In the genomic region with DNA sequence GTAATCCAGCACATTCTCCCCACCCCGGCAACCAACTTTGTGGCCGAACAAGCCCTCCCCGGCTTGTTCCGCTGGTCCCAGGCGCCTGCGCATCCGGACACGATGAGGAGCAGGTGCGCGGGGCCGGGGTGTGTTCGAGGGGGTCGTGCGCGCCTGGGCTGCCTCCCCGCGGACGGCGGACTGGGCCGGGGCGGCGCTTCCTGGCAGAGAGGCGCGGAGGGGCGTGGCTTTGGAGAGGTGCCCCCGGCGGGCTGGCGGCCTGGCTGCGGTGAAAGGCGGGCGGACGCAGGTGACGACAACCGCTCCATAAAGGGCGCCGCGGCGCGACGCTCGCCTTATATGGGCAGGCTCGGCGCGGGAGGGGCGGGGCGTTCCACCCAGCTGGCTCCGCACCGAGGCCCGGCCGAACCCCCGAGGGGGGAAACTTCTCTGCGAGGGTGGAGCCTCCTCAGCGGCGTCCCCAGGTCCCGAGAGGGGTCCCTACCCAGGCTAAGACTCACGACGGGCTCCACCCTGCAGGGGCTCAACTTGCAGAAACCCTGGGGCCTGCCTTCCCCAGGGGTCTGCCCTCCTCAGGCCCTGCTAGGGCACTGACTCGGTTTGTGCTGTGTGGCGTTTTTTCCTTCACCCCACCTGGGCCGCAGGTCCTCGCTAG, we compare ENCODE assay signal across 8 cellular contexts. TPM values are rescaled to one million over a fixed set of nuclear protein-coding genes. Genes with fewer than 3 reads are reported as not detected.
DNase-seq lines count a peak whose midpoint lies in the region; ATAC-seq, FAIRE-seq and TF ChIP-seq lines count a peak whose summit lies in the region.

No MANE protein-coding gene starts in this region.

- H2AFZ ChIP-seq in endothelial cell of umbilical vein (ENCODE audit: low read depth, low read length) = peak overlapping the region; percentile 88

- H3K4me2 ChIP-seq in endothelial cell of umbilical vein (ENCODE audit: insufficient read depth, low read length) = peak overlapping the region; percentile 63

- FAIRE-seq in endothelial cell of umbilical vein (lab: Jason Lieb, UNC) = peak; percentile 87

- peaks cover 24% of the 10 kb centered on the region for H3K4me1 ChIP-seq in endothelial cell of umbilical vein (ENCODE audit: control insufficient read depth, extremely low read depth, insufficient read depth, low read length)

- no peak for DNase-seq in AG09309 (ENCODE audit: low read depth)
- peak; percentile 96 for DNase-seq in NOMO-1 treated with DMSO at 0.1 percent for 48 hours (lab: John Stamatoyannopoulos, UW; ENCODE audit: unreplicated experiment)
- peak; percentile 95 for DNase-seq in activated T-cell treated with anti-CD3 and anti-CD28 coated beads for 1 hour (ENCODE audit: low read depth)
- peak; percentile 92 for DNase-seq in endothelial cell of umbilical vein (ENCODE audit: low read depth, low spot score)
- peak; percentile 57 for DNase-seq in middle frontal gyrus (ENCODE audit: extremely low spot score, low spot score)
- peak; percentile 95 to 96 for DNase-seq in stimulated activated CD8-positive, alpha-beta memory T cell treated with anti-CD3 and anti-CD28 coated beads, Interleukin-15, amount 100 ng/mL, for 48 hours (ENCODE audit: low read depth in 2 of 2)

- dilution Hi-C loops in endothelial cell of umbilical vein (cut with MboI; ENCODE audit: extremely low pct_ligation_motif_present, low sequenced_read_pairs) = no loop called here

- H3K27ac ChIP-seq in endothelial cell of umbilical vein (ENCODE audit: insufficient read depth, low read depth, low read length) = peak overlapping the region; percentile 72

- peak overlapping the region; percentile 44 for H3K4me3 ChIP-seq in AG09309 (ENCODE audit: control insufficient read depth, low read depth, low read length)
- H3K4me3 ChIP-seq in endothelial cell of umbilical vein (replicated peaks in 1 of 3; ENCODE audit: insufficient read depth in 1 of 3, low read depth in 1 of 3, low read length in 3 of 3) = peak overlapping the region; percentile 20 to 50 (median 47)

- H3K27me3 ChIP-seq in endothelial cell of umbilical vein (ENCODE audit: control insufficient read depth in 2 of 2, insufficient read depth in 2 of 2, low read length in 2 of 2) = no peaks in the 10 kb centered on the region

- POLR2A ChIA-PET in endothelial cell of umbilical vein (lab: Charles Lee) = interaction anchor here (1.5 kb wide), 1 partner anchor 67 kb away, joined by 4 read pairs; the partner anchor contains the start of gene MYH9

- no peaks in the 10 kb centered on the region for H3K9me1 ChIP-seq in endothelial cell of umbilical vein (replicated peaks; ENCODE audit: control insufficient read depth, extremely low read depth, insufficient read depth, low read length)

- H3K36me3 ChIP-seq in endothelial cell of umbilical vein (ENCODE audit: control insufficient read depth in 2 of 2, extremely low read depth in 1 of 2, insufficient read depth in 2 of 2, low read length in 2 of 2) = no peaks in the 10 kb centered on the region

- no peaks in the 10 kb centered on the region for H4K20me1 ChIP-seq in endothelial cell of umbilical vein (replicated peaks; ENCODE audit: control insufficient read depth, extremely low read depth, insufficient read depth, low read length)

- H3K79me2 ChIP-seq in endothelial cell of umbilical vein (ENCODE audit: control insufficient read depth, insufficient read depth, low read length) = no peaks in the 10 kb centered on the region

- BruUV-seq in endothelial cell of umbilical vein (replicated peaks; lab: Mats Ljungman, UMichigan) = no TSS peak

- intact Hi-C loops in endothelial cell of umbilical vein (cut with micrococcal nuclease) = loop anchor here (1.0 kb wide), 1 partner anchor 10 kb away; no protein-coding TSS in a partner anchor

- CTCF ChIA-PET in endothelial cell of umbilical vein (lab: Charles Lee) = interaction anchor here (1.0 to 3.0 kb wide), 3 partner anchors 15 to 87 kb away, joined by 3 to 22 read pairs (median 4); partner anchors contain the start of gene MYH9

- TF ChIP-seq CTCF in AG09309 (IDR thresholded peaks at IDR 0.05; ENCODE audit: control insufficient read depth, insufficient read depth, low read depth, low read length, missing control alignments) (no peak), endothelial cell of umbilical vein (IDR thresholded peaks at IDR 0.05; ENCODE audit: extremely low read depth in 1 of 2, insufficient read depth in 1 of 2, low read depth in 1 of 2, low read length in 2 of 2) (peak in 1 of 2 donors; percentile 8)

- no peaks in the 10 kb centered on the region for H3K9me3 ChIP-seq in endothelial cell of umbilical vein (replicated peaks; ENCODE audit: control insufficient read depth, insufficient read depth, low read length)

- peak overlapping the region; percentile 81 for H3K9ac ChIP-seq in endothelial cell of umbilical vein (replicated peaks; ENCODE audit: extremely low read depth, insufficient read depth, low read length)

- ATAC-seq in HG03521 (IDR thresholded peaks at IDR 0.05; ENCODE audit: unreplicated experiment) = peak; percentile 56

- peak; percentile 68 for TF ChIP-seq POLR2A in GM19099 (IDR thresholded peaks at IDR 0.05; ENCODE audit: extremely low read depth, insufficient read length, low read depth)
- TF ChIP-seq POLR2A in endothelial cell of umbilical vein (IDR thresholded peaks at IDR 0.05; ENCODE audit: low read depth, low read length) = peak; percentile 32

TF ChIP-seq in endothelial cell of umbilical vein, 7 proteins besides CTCF, POLR2A, EP300 and RAD21:
- no peak for TF ChIP-seq JUN (IDR thresholded peaks at IDR 0.05; ENCODE audit: borderline replicate concordance, insufficient read depth, insufficient read length, low read depth)
- TF ChIP-seq FOS (IDR thresholded peaks at IDR 0.05; ENCODE audit: borderline replicate concordance, insufficient read depth, low read length) = peak; percentile 6
- peak; percentile 72 for TF ChIP-seq POLR2AphosphoS5 (IDR thresholded peaks at IDR 0.05; ENCODE audit: insufficient read depth, low read depth, low read length)
- TF ChIP-seq MAX (IDR thresholded peaks at IDR 0.05; ENCODE audit: insufficient read depth, insufficient read length) = no peak
TF ChIP-seq in endothelial cell of umbilical vein: peak in this region for 2.

RNA-seq across cellular contexts. Expression of gene TXN2, which starts 26.4 kb away (rescaled TPM):
- 74.3 and 75.9 TPM in 2 replicates for total RNA-seq in endothelial cell of umbilical vein
- polyA plus RNA-seq in endothelial cell of umbilical vein = 170 and 183 TPM in 2 replicates
- polyA plus RNA-seq in endothelial cell of umbilical vein (2011; cell fraction: cytosol; rRNA removed) = 181 and 197 TPM in 2 replicates
- 82.5 and 86.4 TPM in 2 replicates for polyA plus RNA-seq in endothelial cell of umbilical vein (2011; cell fraction: nucleus; rRNA removed)
- polyA plus RNA-seq in endothelial cell of umbilical vein (2012) = 79.8 and 82.4 TPM in 2 replicates
- polyA minus RNA-seq in endothelial cell of umbilical vein = 110 and 124 TPM in 2 replicates
- 37.8 TPM for polyA minus RNA-seq in endothelial cell of umbilical vein (2011; cell fraction: cytosol; rRNA and poly(A)+ RNA removed)
- polyA minus RNA-seq in endothelial cell of umbilical vein (2011; cell fraction: nucleus; rRNA and poly(A)+ RNA removed) = 11.5 and 12.4 TPM in 2 replicates

RNA-seq across cellular contexts. Expression of gene FOXRED2, which starts 51.8 kb away (rescaled TPM):
- total RNA-seq in endothelial cell of umbilical vein = 14.0 and 20.4 TPM in 2 replicates
- 8.0 and 8.4 TPM in 2 replicates for polyA plus RNA-seq in endothelial cell of umbilical vein
- polyA plus RNA-seq in endothelial cell of umbilical vein (2011; cell fraction: cytosol; rRNA removed) = 6.3 and 6.5 TPM in 2 replicates
- 4.6 and 4.8 TPM in 2 replicates for polyA plus RNA-seq in endothelial cell of umbilical vein (2011; cell fraction: nucleus; rRNA removed)
- polyA plus RNA-seq in endothelial cell of umbilical vein (2012) = 10.8 and 12.5 TPM in 2 replicates
- 8.4 and 9.0 TPM in 2 replicates for polyA minus RNA-seq in endothelial cell of umbilical vein
- 13.6 TPM for polyA minus RNA-seq in endothelial cell of umbilical vein (2011; cell fraction: cytosol; rRNA and poly(A)+ RNA removed)
- 3.6 TPM in 2 replicates for polyA minus RNA-seq in endothelial cell of umbilical vein (2011; cell fraction: nucleus; rRNA and poly(A)+ RNA removed)
